10 cellular contexts compared by ENCODE assay signal in genomic region chr17:50059256-50059655, GRCh38. TPM values are rescaled to one million over a fixed set of nuclear protein-coding genes. Genes with fewer than 3 reads are reported as not detected.
DNase-seq lines count a peak whose midpoint lies in the region; ATAC-seq and TF ChIP-seq lines count a peak whose summit lies in the region.
"Had no signal": no experiment of that assay in that cellular context is flagged by ENCODE, and none has a peak within 500 bp of the region (broad histone marks: within the 10 kb centered on the region; RNA-seq: fewer than 3 reads in every experiment).

No MANE protein-coding gene starts in this region.

- 42 to 62% methylated on average over 4 of the region's 4 CpGs for WGBS in lung, 2 donors
- WGBS in tibial nerve, 2 donors, result 61 to 64% methylated on average over 3 to 4 of the region's 4 CpGs

- no peak for TF ChIP-seq EP300 in tibial nerve (IDR thresholded peaks at IDR 0.05)

- H3K9me3 ChIP-seq in lung (ENCODE audit: control insufficient read depth in 2 of 2, insufficient read depth in 1 of 2, low read length in 1 of 2) (no peaks in the 10 kb centered on the region), tibial nerve (no peaks in the 10 kb centered on the region)

- H3K27ac ChIP-seq in cingulate gyrus (ENCODE audit: low read depth, low read length), result peak overlapping the region; percentile 73
- H3K27ac ChIP-seq in lung (ENCODE audit: low read depth in 1 of 2, low read length in 1 of 2), result peak overlapping the region; percentile 76 to 80
- H3K27ac ChIP-seq in tibial nerve, result peak overlapping the region in 3 of 4 donors; percentile 40 to 95 (median 83)

- no peak for TF ChIP-seq POLR2A in tibial nerve (IDR thresholded peaks at IDR 0.05)

- H3K4me1 ChIP-seq in lung (ENCODE audit: control insufficient read depth in 2 of 2, insufficient read depth in 2 of 2, low read length in 2 of 2), result peaks cover 19 to 51% of the 10 kb centered on the region in 2 donors
- H3K4me1 ChIP-seq in tibial nerve, result peaks cover 0 to 96% (median 64%) of the 10 kb centered on the region in 4 donors

- TF ChIP-seq CTCF in lung (IDR thresholded peaks at IDR 0.05; ENCODE audit: control extremely low read depth, extremely low read depth) (no peak), tibial nerve (IDR thresholded peaks at IDR 0.05) (no peak)

- no peaks in the 10 kb centered on the region for H3K36me3 ChIP-seq in lung (ENCODE audit: control insufficient read depth in 2 of 2, insufficient read depth in 2 of 2, low read length in 2 of 2)
- H3K36me3 ChIP-seq in tibial nerve, result no peaks in the 10 kb centered on the region

- DNase-seq in NCI-H69 (lab: John Stamatoyannopoulos, UW) (peak; percentile 17), lung (ENCODE audit: low spot score) (no peak), tibial nerve (ENCODE audit: low spot score in 2 of 2) (no peak), NCI-H345 treated with DMSO at 0.1 percent for 48 hours (lab: John Stamatoyannopoulos, UW; ENCODE audit: unreplicated experiment) (no peak), SW 1271 (lab: John Stamatoyannopoulos, UW) (no peak), NCI-H2171 treated with DMSO at 0.1 percent for 48 hours (lab: John Stamatoyannopoulos, UW) (no peak)
- DNase-seq: activated T-cell treated with anti-CD3 and anti-CD28 coated beads, Interleukin-2, amount 50 U/mL, for 4 hours; stimulated activated naive B cell treated with anti-CD40 and anti-IgM and Interleukin-4, amounts not matched to agents 10 μg/mL and 1 μg/mL and 100 μg/mL, for 72 hours had no signal

- H3K27me3 ChIP-seq in lung (ENCODE audit: control insufficient read depth, insufficient read depth) (no peaks in the 10 kb centered on the region), tibial nerve (no peaks in the 10 kb centered on the region)

- no peak for ATAC-seq in lung (ENCODE audit: insufficient read depth, low FRiP score)
- no peak for ATAC-seq in activated CD4-positive, CD25-positive, alpha-beta regulatory T cell treated with anti-CD3 and anti-CD28 coated beads, Interleukin-2, amount 50 U/mL, for 24 hours
- ATAC-seq: activated T-cell treated with anti-CD3 and anti-CD28 coated beads, Interleukin-2, amount 50 U/mL, for 4 hours; stimulated activated naive B cell treated with anti-CD40 and anti-IgM and Interleukin-4, amounts not matched to agents 10 μg/mL and 1 μg/mL and 100 μg/mL, for 72 hours had no signal

- H3K4me3 ChIP-seq in lung (no peak overlapping the region), tibial nerve (no peak overlapping the region)

RNA-seq across cellular contexts. Expression of gene ITGA3, which starts 3.3 kb away (rescaled TPM):
- total RNA-seq in lung, result 100 to 1,000 TPM; 142 to 204 TPM
- 100 to 1,000 TPM in 1 of 2 donors, 10 to 100 TPM in 1; 83.9 to 123 TPM for polyA plus RNA-seq in lung
- 10 to 100 TPM; 59.2 to 85.7 (median 69.1) TPM for total RNA-seq in tibial nerve

RNA-seq across cellular contexts. Expression of gene PDK2, which starts 35.9 kb away (rescaled TPM):
- total RNA-seq in lung (10 to 100 TPM; 23.2 to 27.8 TPM), tibial nerve (10 to 100 TPM; 37.9 to 77.7 (median 49.8) TPM)
- 10 to 100 TPM in 1 of 2 donors, 1 to 10 TPM in 1; 10.0 to 15.7 TPM for polyA plus RNA-seq in lung
